12 cellular contexts compared by ENCODE assay signal in genomic region chrX:70769659-70770232, GRCh38.
DNase-seq lines count a peak whose midpoint lies in the region; ATAC-seq and TF ChIP-seq lines count a peak whose summit lies in the region.
"Had no signal": no experiment of that assay in that cellular context is flagged by ENCODE, and none has a peak within 500 bp of the region (broad histone marks: within the 10 kb centered on the region; RNA-seq: fewer than 3 reads in every experiment).

No MANE protein-coding gene starts in this region.

- no peaks in the 10 kb centered on the region for H3K9me2 ChIP-seq in SK-N-SH

- no peak for TF ChIP-seq EP300 in SK-N-SH (IDR thresholded peaks at IDR 0.05; ENCODE audit: borderline replicate concordance in 1 of 2, low read depth in 1 of 2, low read length in 1 of 2)

- no peak overlapping the region for H3K4me3 ChIP-seq in SK-N-SH (ENCODE audit: low read depth in 2 of 2, low read length in 1 of 2)
- H3K4me3 ChIP-seq: gastroesophageal sphincter had no signal

- no peaks in the 10 kb centered on the region for H3K4me1 ChIP-seq in SK-N-SH (ENCODE audit: control insufficient read depth in 1 of 2, insufficient read depth in 2 of 2, low read depth in 1 of 2, low read length in 1 of 2)
- H3K4me1 ChIP-seq: gastroesophageal sphincter had no signal

- no peaks in the 10 kb centered on the region for H3K36me3 ChIP-seq in SK-N-SH (replicated peaks in 1 of 2; ENCODE audit: control insufficient read depth in 1 of 2, insufficient read depth in 2 of 2, low read length in 1 of 2)
- H3K36me3 ChIP-seq: gastroesophageal sphincter had no signal

- WGBS in SK-N-SH (ENCODE audit: low lambda C conversion rate): 3% methylated on average over 3 of the region's 3 CpGs

- no peaks in the 10 kb centered on the region for H3F3A ChIP-seq in SK-N-SH (replicated peaks; ENCODE audit: insufficient read depth)

- H3K9me3 ChIP-seq in SK-N-SH: no peaks in the 10 kb centered on the region

- H3K27me3 ChIP-seq in SK-N-SH (ENCODE audit: insufficient read depth): no peaks in the 10 kb centered on the region
- H3K27me3 ChIP-seq: gastroesophageal sphincter had no signal

- CTCF ChIA-PET in SK-N-SH (lab: Yijun Ruan, JAX): interaction anchor here (0.6 to 1.8 kb wide), 14 partner anchors 9 to 409 kb away, joined by 3 to 7 read pairs (median 3); partner anchors contain the start of gene SLC7A3

- H4K20me1 ChIP-seq in SK-N-SH (ENCODE audit: insufficient read depth): no peaks in the 10 kb centered on the region

- peak; percentile 72 for TF ChIP-seq CTCF in SK-N-SH (IDR thresholded peaks at IDR 0.05)

- H3K9ac ChIP-seq in SK-N-SH: no peak overlapping the region

- TF ChIP-seq RAD21 in SK-N-SH (IDR thresholded peaks at IDR 0.05; ENCODE audit: low read length): peak; percentile 50

- H3K27ac ChIP-seq in SK-N-SH (ENCODE audit: low read depth in 2 of 2, low read length in 1 of 2): no peak overlapping the region
- H3K27ac ChIP-seq: gastroesophageal sphincter, HL-60 had no signal

- POLR2A ChIA-PET in SK-N-SH (lab: Yijun Ruan, JAX): no interaction called here

- no peaks in the 10 kb centered on the region for H3K79me2 ChIP-seq in SK-N-SH (ENCODE audit: insufficient read depth)

- peak; percentile 51 for ATAC-seq in GM18861 (IDR thresholded peaks at IDR 0.05; ENCODE audit: unreplicated experiment)
- ATAC-seq in HG03439 (IDR thresholded peaks at IDR 0.05; ENCODE audit: unreplicated experiment): no peak
- ATAC-seq: activated CD4-positive, alpha-beta T cell treated with anti-CD3 and anti-CD28 coated beads for 36 hours; gastroesophageal sphincter had no signal

- 0 out of 2 replicates have a peak overlapping the region, but pooled peaks have one; percentile 2 for H2AFZ ChIP-seq in SK-N-SH (ENCODE audit: low read depth)

- H3K4me2 ChIP-seq in SK-N-SH: no peak overlapping the region

- DNase-seq in AG08395 (ENCODE audit: low spot score): peak; percentile 7
- DNase-seq in SK-N-SH: peak; percentile 8
- DNase-seq in inferior parietal cortex (ENCODE audit: extremely low spot score): peak; percentile 1
- no peak for DNase-seq in pons (ENCODE audit: low spot score)
- DNase-seq in ureter (ENCODE audit: low spot score): no peak
- no peak for DNase-seq in hepatic stellate cell (ENCODE audit: low spot score)
- DNase-seq: activated CD4-positive, alpha-beta T cell treated with anti-CD3 and anti-CD28 coated beads for 36 hours; stimulated activated CD4-positive, alpha-beta T cell treated with anti-CD3 and anti-CD28 coated beads, Interleukin-2, amount 100 ng/mL, for 48 hours had no signal

TF ChIP-seq in SK-N-SH, 30 proteins besides CTCF, POLR2A, EP300 and RAD21:
- TF ChIP-seq RCOR1 (IDR thresholded peaks at IDR 0.05; ENCODE audit: low read length) (no peak), SMC3 (IDR thresholded peaks at IDR 0.05; ENCODE audit: low read depth, low read length) (0 out of 2 replicates have a peak, but pooled peaks have one; percentile 11)

Comparison
In these comparisons a context has a peak if more than half of its experiments do, and no peak if none do; other contexts are left out.
1. DNase-seq: peak in AG08395 (single experiment), SK-N-SH (single experiment) and inferior parietal cortex (single experiment); none in pons (single experiment), ureter (single experiment) and hepatic stellate cell (single experiment).